ENCODE assay signal across 9 cellular contexts in genomic region chr17:37637956-37638355, GRCh38.
"Had no signal": no experiment of that assay in that cellular context is flagged by ENCODE, and none has a peak within 500 bp of the region (broad histone marks: within the 10 kb centered on the region; RNA-seq: fewer than 3 reads in every experiment).

No MANE protein-coding gene starts in this region.

- DNase-seq: IMR-90, Karpas-422, KBM-7, KG1 had no signal

- H3K9me3 Mint-ChIP-seq: IgD-negative memory B cell had no signal

- H3K4me3 ChIP-seq: K562 had no signal

- ATAC-seq: HepG2, K562 had no signal

- H3K27ac ChIP-seq: HL-60, KMS-11 had no signal

- H3K4me2 ChIP-seq: KMS-11 had no signal

- H3K9ac ChIP-seq: KMS-11 had no signal

- H3K27me3 Mint-ChIP-seq: IgD-negative memory B cell had no signal
